In the genomic region with DNA sequence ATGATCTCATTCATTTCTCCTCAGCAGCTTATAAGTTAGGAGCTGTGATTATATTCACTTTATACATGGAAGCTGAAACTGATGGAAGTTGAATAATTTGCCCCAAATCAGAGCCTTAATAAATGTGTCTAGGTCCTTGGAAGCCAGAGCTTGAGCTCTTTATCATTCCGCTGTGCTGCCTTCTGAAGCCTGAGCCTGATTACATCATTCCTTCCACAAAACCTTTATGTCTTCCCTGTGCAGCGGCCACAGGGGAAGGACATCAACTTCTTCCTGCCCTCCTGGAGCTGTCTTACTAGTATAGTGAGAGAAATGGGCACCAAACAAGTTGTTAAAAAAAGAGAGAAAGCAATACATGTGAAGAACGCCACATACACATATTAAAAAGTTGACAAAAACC, we compare ENCODE assay signal across 2 cellular contexts.
A peak's percentile ranks its signal among the peaks of the same experiment; 100 is the strongest.
TF ChIP-seq lines count a peak whose summit lies in the region.

No MANE protein-coding gene starts in this region.

TF ChIP-seq in HEK293, 187 proteins besides CTCF, POLR2A, EP300 and RAD21:
- TF ChIP-seq, protein P1, sequence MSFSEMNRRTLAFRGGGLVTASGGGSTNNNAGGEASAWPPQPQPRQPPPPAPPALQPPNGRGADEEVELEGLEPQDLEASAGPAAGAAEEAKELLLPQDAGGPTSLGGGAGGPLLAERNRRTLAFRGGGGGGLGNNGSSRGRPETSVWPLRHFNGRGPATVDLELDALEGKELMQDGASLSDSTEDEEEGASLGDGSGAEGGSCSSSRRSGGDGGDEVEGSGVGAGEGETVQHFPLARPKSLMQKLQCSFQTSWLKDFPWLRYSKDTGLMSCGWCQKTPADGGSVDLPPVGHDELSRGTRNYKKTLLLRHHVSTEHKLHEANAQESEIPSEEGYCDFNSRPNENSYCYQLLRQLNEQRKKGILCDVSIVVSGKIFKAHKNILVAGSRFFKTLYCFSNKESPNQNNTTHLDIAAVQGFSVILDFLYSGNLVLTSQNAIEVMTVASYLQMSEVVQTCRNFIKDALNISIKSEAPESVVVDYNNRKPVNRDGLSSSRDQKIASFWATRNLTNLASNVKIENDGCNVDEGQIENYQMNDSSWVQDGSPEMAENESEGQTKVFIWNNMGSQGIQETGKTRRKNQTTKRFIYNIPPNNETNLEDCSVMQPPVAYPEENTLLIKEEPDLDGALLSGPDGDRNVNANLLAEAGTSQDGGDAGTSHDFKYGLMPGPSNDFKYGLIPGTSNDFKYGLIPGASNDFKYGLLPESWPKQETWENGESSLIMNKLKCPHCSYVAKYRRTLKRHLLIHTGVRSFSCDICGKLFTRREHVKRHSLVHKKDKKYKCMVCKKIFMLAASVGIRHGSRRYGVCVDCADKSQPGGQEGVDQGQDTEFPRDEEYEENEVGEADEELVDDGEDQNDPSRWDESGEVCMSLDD (tag by site-specific recombination; IDR thresholded peaks at IDR 0.05), result no peak
- TF ChIP-seq ZNF266 (tag by site-specific recombination; IDR thresholded peaks at IDR 0.05; ENCODE audit: low read depth), result no peak
- TF ChIP-seq, protein P2, sequence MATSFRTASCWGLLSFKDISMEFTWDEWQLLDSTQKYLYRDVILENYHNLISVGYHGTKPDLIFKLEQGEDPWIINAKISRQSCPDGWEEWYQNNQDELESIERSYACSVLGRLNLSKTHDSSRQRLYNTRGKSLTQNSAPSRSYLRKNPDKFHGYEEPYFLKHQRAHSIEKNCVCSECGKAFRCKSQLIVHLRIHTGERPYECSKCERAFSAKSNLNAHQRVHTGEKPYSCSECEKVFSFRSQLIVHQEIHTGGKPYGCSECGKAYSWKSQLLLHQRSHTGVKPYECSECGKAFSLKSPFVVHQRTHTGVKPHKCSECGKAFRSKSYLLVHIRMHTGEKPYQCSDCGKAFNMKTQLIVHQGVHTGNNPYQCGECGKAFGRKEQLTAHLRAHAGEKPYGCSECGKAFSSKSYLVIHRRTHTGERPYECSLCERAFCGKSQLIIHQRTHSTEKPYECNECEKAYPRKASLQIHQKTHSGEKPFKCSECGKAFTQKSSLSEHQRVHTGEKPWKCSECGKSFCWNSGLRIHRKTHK (tag by site-specific recombination; IDR thresholded peaks at IDR 0.05), result no peak
- TF ChIP-seq ZBTB17 (tag by site-specific recombination; IDR thresholded peaks at IDR 0.05), result peak; percentile 28; the same call in 1 of the 2 replicates
- no peak for TF ChIP-seq ZNF571 (tag by site-specific recombination; IDR thresholded peaks at IDR 0.05)
- TF ChIP-seq TCF7L2 (IDR thresholded peaks at IDR 0.05; ENCODE audit: borderline replicate concordance, low read depth, low read length), result no peak
- TF ChIP-seq ZNF19 (tag by site-specific recombination; IDR thresholded peaks at IDR 0.05; ENCODE audit: low read depth), result no peak
- TF ChIP-seq, protein P3, sequence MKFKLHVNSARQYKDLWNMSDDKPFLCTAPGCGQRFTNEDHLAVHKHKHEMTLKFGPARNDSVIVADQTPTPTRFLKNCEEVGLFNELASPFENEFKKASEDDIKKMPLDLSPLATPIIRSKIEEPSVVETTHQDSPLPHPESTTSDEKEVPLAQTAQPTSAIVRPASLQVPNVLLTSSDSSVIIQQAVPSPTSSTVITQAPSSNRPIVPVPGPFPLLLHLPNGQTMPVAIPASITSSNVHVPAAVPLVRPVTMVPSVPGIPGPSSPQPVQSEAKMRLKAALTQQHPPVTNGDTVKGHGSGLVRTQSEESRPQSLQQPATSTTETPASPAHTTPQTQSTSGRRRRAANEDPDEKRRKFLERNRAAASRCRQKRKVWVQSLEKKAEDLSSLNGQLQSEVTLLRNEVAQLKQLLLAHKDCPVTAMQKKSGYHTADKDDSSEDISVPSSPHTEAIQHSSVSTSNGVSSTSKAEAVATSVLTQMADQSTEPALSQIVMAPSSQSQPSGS (tag by site-specific recombination; IDR thresholded peaks at IDR 0.05; ENCODE audit: low read depth), result peak; percentile 69
- no peak for TF ChIP-seq ZNF514 (tag by site-specific recombination; IDR thresholded peaks at IDR 0.05)
- 0 out of 2 replicates have a peak, but pooled peaks have one; percentile 60 for TF ChIP-seq ZNF660 (tag by site-specific recombination; IDR thresholded peaks at IDR 0.05)
- TF ChIP-seq ZNF621 (tag by site-specific recombination; IDR thresholded peaks at IDR 0.05), result no peak
- TF ChIP-seq BCL11A (tag by site-specific recombination; IDR thresholded peaks at IDR 0.05; ENCODE audit: low read depth), result no peak

TF ChIP-seq in K562, 482 proteins besides CTCF, POLR2A, EP300 and RAD21:
- TF ChIP-seq, protein P4, sequence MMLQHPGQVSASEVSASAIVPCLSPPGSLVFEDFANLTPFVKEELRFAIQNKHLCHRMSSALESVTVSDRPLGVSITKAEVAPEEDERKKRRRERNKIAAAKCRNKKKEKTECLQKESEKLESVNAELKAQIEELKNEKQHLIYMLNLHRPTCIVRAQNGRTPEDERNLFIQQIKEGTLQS (IDR thresholded peaks at IDR 0.05), result peak; percentile 69
- TF ChIP-seq, protein P4 (CRISPR knock-in tag; conservative IDR thresholded peaks at IDR 0.05), result no peak
- TF ChIP-seq POLR3G (IDR thresholded peaks at IDR 0.05; ENCODE audit: extremely low read depth, insufficient read length, insufficient replicate concordance) (no peak), CEBPG (CRISPR knock-in tag; IDR thresholded peaks at IDR 0.05) (no peak), CEBPG (tag; conservative IDR thresholded peaks at IDR 0.05 in 1 of 2, IDR thresholded peaks at IDR 0.05 in 1 of 2) (peak in 1 of 2 experiments; percentile 50; a peak in 1 of 4 replicates), ZNF780A (CRISPR knock-in tag; IDR thresholded peaks at IDR 0.05) (no peak), HNRNPL (IDR thresholded peaks at IDR 0.05; ENCODE audit: low read depth, low read length) (no peak), ZNF133 (CRISPR knock-in tag; IDR thresholded peaks at IDR 0.05) (no peak), ATF7 (IDR thresholded peaks at IDR 0.05) (peak; percentile 56)
- TF ChIP-seq, protein P5, sequence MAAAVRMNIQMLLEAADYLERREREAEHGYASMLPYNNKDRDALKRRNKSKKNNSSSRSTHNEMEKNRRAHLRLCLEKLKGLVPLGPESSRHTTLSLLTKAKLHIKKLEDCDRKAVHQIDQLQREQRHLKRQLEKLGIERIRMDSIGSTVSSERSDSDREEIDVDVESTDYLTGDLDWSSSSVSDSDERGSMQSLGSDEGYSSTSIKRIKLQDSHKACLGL (CRISPR knock-in tag; IDR thresholded peaks at IDR 0.05; ENCODE audit: borderline replicate concordance, poor library complexity, severe bottlenecking), result no peak
